Comparison of ENCODE assay signal across 1 cellular context in the genomic region with DNA sequence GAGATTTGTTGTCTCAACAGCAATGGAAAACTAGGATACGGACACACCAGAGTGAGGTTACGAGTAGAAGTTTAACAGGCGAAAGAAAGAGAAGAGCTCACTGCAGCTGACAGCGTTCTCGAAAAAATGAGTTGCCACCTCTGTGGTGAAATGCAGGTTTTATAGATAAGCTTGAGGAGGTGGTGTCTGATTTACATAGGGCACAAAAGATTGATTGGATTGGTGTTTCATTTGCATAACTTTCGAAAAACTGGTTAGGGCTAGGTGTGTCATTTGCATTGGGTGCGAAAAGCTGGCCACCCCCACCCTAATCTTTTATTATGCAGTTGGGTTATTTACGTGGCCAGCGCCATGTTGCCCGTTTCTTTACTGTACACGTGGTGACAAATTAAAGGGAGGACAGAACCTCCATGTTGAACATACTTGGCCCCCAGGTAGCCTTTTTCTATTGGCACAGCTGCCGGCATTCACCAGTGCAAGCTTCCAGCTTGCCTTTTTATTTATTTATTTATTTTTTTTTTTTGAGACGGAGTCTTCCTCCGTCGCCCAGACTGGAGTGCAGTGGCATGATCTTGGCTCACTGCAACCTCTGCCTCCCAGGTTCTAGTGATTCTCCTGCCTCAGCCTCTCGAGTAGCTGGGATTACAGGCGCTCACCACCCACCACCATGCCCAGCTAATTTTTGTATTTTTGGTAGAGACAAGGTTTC.
A peak's percentile ranks its signal among the peaks of the same experiment; 100 is the strongest.
TF ChIP-seq lines count a peak whose summit lies in the region.

No MANE protein-coding gene starts in this region.

TF ChIP-seq in K562, 482 proteins besides CTCF, POLR2A, EP300 and RAD21 (continued from another document and continues in another):
- TF ChIP-seq, protein P1, sequence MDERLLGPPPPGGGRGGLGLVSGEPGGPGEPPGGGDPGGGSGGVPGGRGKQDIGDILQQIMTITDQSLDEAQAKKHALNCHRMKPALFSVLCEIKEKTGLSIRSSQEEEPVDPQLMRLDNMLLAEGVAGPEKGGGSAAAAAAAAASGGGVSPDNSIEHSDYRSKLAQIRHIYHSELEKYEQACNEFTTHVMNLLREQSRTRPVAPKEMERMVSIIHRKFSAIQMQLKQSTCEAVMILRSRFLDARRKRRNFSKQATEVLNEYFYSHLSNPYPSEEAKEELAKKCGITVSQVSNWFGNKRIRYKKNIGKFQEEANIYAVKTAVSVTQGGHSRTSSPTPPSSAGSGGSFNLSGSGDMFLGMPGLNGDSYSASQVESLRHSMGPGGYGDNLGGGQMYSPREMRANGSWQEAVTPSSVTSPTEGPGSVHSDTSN (CRISPR knock-in tag; IDR thresholded peaks at IDR 0.05; ENCODE audit: low read depth), result no peak
- TF ChIP-seq, protein P1 (tag; conservative IDR thresholded peaks at IDR 0.05; ENCODE audit: low read depth), result peak; percentile 68; the same call in 1 of the 2 replicates
- TF ChIP-seq GABPA (tag; conservative IDR thresholded peaks at IDR 0.05; ENCODE audit: low read depth) (no peak), ZNF24 (IDR thresholded peaks at IDR 0.05) (no peak), MTF1 (CRISPR knock-in tag; IDR thresholded peaks at IDR 0.05; ENCODE audit: borderline replicate concordance) (no peak), TAL1 (IDR thresholded peaks at IDR 0.05) (no peak), ZNF263 (CRISPR knock-in tag; IDR thresholded peaks at IDR 0.05; ENCODE audit: borderline replicate concordance) (no peak), NRF1 (conservative IDR thresholded peaks at IDR 0.05 in 1 of 2, IDR thresholded peaks at IDR 0.05 in 1 of 2) (no peak), NCOA1 (IDR thresholded peaks at IDR 0.05; ENCODE audit: low read depth) (no peak), TARDBP (IDR thresholded peaks at IDR 0.05) (no peak), TCF3 (CRISPR knock-in tag; IDR thresholded peaks at IDR 0.05) (no peak), ZNF75A (CRISPR knock-in tag; IDR thresholded peaks at IDR 0.05) (no peak), PRPF4 (IDR thresholded peaks at IDR 0.05; ENCODE audit: insufficient read depth, low read depth, low read length, poor library complexity, severe bottlenecking) (no peak), NFIC (IDR thresholded peaks at IDR 0.05) (no peak), RBM17 (IDR thresholded peaks at IDR 0.05; ENCODE audit: borderline replicate concordance, low read depth, low read length) (no peak), TEAD4 (IDR thresholded peaks at IDR 0.05; ENCODE audit: low read length) (peak; percentile 21; the same call in 1 of the 2 replicates), TEAD4 (CRISPR knock-in tag; IDR thresholded peaks at IDR 0.05; ENCODE audit: borderline replicate concordance) (no peak), PTRF (tag; IDR thresholded peaks at IDR 0.05) (no peak), SREBF1 (IDR thresholded peaks at IDR 0.05; ENCODE audit: borderline replicate concordance, low read depth, low read length) (no peak), ZNF232 (CRISPR knock-in tag; IDR thresholded peaks at IDR 0.05) (no peak), FOXJ3 (CRISPR knock-in tag; IDR thresholded peaks at IDR 0.05) (no peak), ZC3H8 (IDR thresholded peaks at IDR 0.05) (no peak), SMAD4 (CRISPR knock-in tag; conservative IDR thresholded peaks at IDR 0.05) (no peak), SMARCB1 (IDR thresholded peaks at IDR 0.05; ENCODE audit: insufficient read length, low read depth) (no peak), GTF2F1 (IDR thresholded peaks at IDR 0.05; ENCODE audit: low read depth, low read length) (no peak), POLR2AphosphoS5 (IDR thresholded peaks at IDR 0.05; ENCODE audit: control insufficient read depth, insufficient read depth, low read depth, low read length) (peak; percentile 85), ZNF146 (CRISPR knock-in tag; IDR thresholded peaks at IDR 0.05; ENCODE audit: unreplicated experiment) (no peak), HDAC1 (IDR thresholded peaks at IDR 0.05) (no peak), KLF6 (CRISPR knock-in tag; IDR thresholded peaks at IDR 0.05; ENCODE audit: borderline replicate concordance) (no peak), SNIP1 (IDR thresholded peaks at IDR 0.05; ENCODE audit: low read depth) (no peak), MYBL2 (IDR thresholded peaks at IDR 0.05; ENCODE audit: low read depth) (no peak), MYBL2 (CRISPR knock-in tag; IDR thresholded peaks at IDR 0.05; ENCODE audit: borderline replicate concordance) (no peak), SIN3B (IDR thresholded peaks at IDR 0.05; ENCODE audit: low read depth) (no peak), GATAD2A (IDR thresholded peaks at IDR 0.05) (no peak), ZNF282 (CRISPR knock-in tag; IDR thresholded peaks at IDR 0.05) (no peak), ZNF316 (IDR thresholded peaks at IDR 0.05) (no peak), PHF20 (IDR thresholded peaks at IDR 0.05; ENCODE audit: partially characterized antibody) (no peak), ELF1 (tag; IDR thresholded peaks at IDR 0.05) (no peak), ZKSCAN1 (IDR thresholded peaks at IDR 0.05; ENCODE audit: low read depth, low read length) (no peak), ZSCAN32 (CRISPR knock-in tag; IDR thresholded peaks at IDR 0.05) (no peak), SMARCC2 (IDR thresholded peaks at IDR 0.05; ENCODE audit: low read depth) (no peak), CCNT2 (IDR thresholded peaks at IDR 0.05; ENCODE audit: borderline replicate concordance, extremely low read depth, insufficient read length, low read depth, low read length) (no peak), ZNF57 (CRISPR knock-in tag; IDR thresholded peaks at IDR 0.05) (no peak)
- TF ChIP-seq, protein P2, sequence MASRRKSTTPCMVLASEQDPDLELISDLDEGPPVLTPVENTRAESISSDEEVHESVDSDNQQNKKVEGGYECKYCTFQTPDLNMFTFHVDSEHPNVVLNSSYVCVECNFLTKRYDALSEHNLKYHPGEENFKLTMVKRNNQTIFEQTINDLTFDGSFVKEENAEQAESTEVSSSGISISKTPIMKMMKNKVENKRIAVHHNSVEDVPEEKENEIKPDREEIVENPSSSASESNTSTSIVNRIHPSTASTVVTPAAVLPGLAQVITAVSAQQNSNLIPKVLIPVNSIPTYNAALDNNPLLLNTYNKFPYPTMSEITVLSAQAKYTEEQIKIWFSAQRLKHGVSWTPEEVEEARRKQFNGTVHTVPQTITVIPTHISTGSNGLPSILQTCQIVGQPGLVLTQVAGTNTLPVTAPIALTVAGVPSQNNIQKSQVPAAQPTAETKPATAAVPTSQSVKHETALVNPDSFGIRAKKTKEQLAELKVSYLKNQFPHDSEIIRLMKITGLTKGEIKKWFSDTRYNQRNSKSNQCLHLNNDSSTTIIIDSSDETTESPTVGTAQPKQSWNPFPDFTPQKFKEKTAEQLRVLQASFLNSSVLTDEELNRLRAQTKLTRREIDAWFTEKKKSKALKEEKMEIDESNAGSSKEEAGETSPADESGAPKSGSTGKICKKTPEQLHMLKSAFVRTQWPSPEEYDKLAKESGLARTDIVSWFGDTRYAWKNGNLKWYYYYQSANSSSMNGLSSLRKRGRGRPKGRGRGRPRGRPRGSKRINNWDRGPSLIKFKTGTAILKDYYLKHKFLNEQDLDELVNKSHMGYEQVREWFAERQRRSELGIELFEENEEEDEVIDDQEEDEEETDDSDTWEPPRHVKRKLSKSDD (conservative IDR thresholded peaks at IDR 0.05; ENCODE audit: low read length), result no peak
- TF ChIP-seq, protein P3, sequence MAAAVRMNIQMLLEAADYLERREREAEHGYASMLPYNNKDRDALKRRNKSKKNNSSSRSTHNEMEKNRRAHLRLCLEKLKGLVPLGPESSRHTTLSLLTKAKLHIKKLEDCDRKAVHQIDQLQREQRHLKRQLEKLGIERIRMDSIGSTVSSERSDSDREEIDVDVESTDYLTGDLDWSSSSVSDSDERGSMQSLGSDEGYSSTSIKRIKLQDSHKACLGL (CRISPR knock-in tag; IDR thresholded peaks at IDR 0.05; ENCODE audit: borderline replicate concordance, poor library complexity, severe bottlenecking), result no peak
- TF ChIP-seq, protein P4, sequence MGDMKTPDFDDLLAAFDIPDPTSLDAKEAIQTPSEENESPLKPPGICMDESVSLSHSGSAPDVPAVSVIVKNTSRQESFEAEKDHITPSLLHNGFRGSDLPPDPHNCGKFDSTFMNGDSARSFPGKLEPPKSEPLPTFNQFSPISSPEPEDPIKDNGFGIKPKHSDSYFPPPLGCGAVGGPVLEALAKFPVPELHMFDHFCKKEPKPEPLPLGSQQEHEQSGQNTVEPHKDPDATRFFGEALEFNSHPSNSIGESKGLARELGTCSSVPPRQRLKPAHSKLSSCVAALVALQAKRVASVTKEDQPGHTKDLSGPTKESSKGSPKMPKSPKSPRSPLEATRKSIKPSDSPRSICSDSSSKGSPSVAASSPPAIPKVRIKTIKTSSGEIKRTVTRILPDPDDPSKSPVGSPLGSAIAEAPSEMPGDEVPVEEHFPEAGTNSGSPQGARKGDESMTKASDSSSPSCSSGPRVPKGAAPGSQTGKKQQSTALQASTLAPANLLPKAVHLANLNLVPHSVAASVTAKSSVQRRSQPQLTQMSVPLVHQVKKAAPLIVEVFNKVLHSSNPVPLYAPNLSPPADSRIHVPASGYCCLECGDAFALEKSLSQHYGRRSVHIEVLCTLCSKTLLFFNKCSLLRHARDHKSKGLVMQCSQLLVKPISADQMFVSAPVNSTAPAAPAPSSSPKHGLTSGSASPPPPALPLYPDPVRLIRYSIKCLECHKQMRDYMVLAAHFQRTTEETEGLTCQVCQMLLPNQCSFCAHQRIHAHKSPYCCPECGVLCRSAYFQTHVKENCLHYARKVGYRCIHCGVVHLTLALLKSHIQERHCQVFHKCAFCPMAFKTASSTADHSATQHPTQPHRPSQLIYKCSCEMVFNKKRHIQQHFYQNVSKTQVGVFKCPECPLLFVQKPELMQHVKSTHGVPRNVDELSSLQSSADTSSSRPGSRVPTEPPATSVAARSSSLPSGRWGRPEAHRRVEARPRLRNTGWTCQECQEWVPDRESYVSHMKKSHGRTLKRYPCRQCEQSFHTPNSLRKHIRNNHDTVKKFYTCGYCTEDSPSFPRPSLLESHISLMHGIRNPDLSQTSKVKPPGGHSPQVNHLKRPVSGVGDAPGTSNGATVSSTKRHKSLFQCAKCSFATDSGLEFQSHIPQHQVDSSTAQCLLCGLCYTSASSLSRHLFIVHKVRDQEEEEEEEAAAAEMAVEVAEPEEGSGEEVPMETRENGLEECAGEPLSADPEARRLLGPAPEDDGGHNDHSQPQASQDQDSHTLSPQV (IDR thresholded peaks at IDR 0.05), result peak; percentile 70
- TF ChIP-seq, protein P5, sequence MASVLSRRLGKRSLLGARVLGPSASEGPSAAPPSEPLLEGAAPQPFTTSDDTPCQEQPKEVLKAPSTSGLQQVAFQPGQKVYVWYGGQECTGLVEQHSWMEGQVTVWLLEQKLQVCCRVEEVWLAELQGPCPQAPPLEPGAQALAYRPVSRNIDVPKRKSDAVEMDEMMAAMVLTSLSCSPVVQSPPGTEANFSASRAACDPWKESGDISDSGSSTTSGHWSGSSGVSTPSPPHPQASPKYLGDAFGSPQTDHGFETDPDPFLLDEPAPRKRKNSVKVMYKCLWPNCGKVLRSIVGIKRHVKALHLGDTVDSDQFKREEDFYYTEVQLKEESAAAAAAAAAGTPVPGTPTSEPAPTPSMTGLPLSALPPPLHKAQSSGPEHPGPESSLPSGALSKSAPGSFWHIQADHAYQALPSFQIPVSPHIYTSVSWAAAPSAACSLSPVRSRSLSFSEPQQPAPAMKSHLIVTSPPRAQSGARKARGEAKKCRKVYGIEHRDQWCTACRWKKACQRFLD (CRISPR knock-in tag; IDR thresholded peaks at IDR 0.05), result no peak; the same call in 1 of the 2 replicates
- TF ChIP-seq, protein P6, sequence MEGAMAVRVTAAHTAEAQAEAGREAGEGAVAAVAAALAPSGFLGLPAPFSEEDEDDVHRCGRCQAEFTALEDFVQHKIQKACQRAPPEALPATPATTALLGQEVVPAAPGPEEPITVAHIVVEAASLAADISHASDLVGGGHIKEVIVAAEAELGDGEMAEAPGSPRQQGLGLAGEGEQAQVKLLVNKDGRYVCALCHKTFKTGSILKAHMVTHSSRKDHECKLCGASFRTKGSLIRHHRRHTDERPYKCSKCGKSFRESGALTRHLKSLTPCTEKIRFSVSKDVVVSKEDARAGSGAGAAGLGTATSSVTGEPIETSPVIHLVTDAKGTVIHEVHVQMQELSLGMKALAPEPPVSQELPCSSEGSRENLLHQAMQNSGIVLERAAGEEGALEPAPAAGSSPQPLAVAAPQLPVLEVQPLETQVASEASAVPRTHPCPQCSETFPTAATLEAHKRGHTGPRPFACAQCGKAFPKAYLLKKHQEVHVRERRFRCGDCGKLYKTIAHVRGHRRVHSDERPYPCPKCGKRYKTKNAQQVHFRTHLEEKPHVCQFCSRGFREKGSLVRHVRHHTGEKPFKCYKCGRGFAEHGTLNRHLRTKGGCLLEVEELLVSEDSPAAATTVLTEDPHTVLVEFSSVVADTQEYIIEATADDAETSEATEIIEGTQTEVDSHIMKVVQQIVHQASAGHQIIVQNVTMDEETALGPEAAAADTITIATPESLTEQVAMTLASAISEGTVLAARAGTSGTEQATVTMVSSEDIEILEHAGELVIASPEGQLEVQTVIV (CRISPR knock-in tag; IDR thresholded peaks at IDR 0.05; ENCODE audit: borderline replicate concordance), result no peak
- TF ChIP-seq, protein P7, sequence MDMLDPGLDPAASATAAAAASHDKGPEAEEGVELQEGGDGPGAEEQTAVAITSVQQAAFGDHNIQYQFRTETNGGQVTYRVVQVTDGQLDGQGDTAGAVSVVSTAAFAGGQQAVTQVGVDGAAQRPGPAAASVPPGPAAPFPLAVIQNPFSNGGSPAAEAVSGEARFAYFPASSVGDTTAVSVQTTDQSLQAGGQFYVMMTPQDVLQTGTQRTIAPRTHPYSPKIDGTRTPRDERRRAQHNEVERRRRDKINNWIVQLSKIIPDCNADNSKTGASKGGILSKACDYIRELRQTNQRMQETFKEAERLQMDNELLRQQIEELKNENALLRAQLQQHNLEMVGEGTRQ (CRISPR knock-in tag; IDR thresholded peaks at IDR 0.05), result no peak
- TF ChIP-seq, protein P8, sequence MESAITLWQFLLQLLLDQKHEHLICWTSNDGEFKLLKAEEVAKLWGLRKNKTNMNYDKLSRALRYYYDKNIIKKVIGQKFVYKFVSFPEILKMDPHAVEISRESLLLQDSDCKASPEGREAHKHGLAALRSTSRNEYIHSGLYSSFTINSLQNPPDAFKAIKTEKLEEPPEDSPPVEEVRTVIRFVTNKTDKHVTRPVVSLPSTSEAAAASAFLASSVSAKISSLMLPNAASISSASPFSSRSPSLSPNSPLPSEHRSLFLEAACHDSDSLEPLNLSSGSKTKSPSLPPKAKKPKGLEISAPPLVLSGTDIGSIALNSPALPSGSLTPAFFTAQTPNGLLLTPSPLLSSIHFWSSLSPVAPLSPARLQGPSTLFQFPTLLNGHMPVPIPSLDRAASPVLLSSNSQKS (CRISPR knock-in tag; IDR thresholded peaks at IDR 0.05), result no peak
- TF ChIP-seq, protein P9, sequence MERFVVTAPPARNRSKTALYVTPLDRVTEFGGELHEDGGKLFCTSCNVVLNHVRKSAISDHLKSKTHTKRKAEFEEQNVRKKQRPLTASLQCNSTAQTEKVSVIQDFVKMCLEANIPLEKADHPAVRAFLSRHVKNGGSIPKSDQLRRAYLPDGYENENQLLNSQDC (CRISPR knock-in tag; IDR thresholded peaks at IDR 0.05), result no peak
